Comparison of ENCODE assay signal across 14 cellular contexts in the genomic region with DNA sequence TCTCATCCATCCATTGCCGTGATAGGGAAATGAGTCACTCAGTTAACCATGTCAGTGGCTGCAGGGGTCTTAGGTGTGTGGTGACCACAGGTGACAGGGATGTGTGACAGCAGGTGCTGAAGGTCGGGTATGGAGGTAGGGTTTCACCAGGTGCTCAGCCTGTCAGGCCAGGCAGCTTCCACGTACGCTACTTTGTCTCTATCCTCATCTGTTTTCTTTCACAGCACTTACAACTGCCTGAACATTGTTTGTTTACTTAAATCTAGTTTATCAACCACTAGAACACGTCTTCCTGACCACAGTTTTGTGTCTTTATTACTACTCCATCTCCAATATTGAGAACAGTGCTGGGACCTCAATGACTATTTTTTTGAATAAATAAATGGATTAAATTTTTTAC.
"Had no signal": no experiment of that assay in that cellular context is flagged by ENCODE, and none has a peak within 500 bp of the region (broad histone marks: within the 10 kb centered on the region; RNA-seq: fewer than 3 reads in every experiment).

No MANE protein-coding gene starts in this region.

- H3K36me3 Mint-ChIP-seq: natural killer cell treated with Interleukin-12 subunit alpha and Interleukin-12 subunit beta and Interleukin-15 and Interleukin-18, amount 100 ng/mL, for 72 hours had no signal

- H3K27ac Mint-ChIP-seq: activated B cell treated with CpG ODN at 0.5 μM for 24 hours; activated T-helper 1 cell treated with anti-CD3 and anti-CD28 coated beads, Interleukin-12 subunit alpha, Interleukin-12 subunit beta, Interleukin-2, Interleukin-4 antibody, amounts not matched to agents 30 ng/mL and 10 ng/mL and 1 ng/mL, durations not matched to agents 14 hours and 24 hours and 36 hours; natural killer cell treated with Interleukin-12 subunit alpha and Interleukin-12 subunit beta and Interleukin-15 and Interleukin-18, amount 100 ng/mL, for 72 hours; progenitor cell of endocrine pancreas; T-helper 1 cell treated with Interleukin-12 subunit alpha and Interleukin-12 subunit beta and Interleukin-4 antibody, amounts not matched to agents 30 μg/mL and 1 μg/mL, for 36 hours had no signal

- H3K4me1 Mint-ChIP-seq: activated B cell treated with CpG ODN at 0.5 μM for 24 hours had no signal

- DNase-seq: activated B cell treated with CpG ODN at 0.5 μM for 24 hours; activated CD4-positive, alpha-beta T cell treated with anti-CD3 and anti-CD28 coated beads, Interleukin-2, amount 50 U/mL, for 4 hours; activated naive CD4-positive, alpha-beta T cell treated with Interleukin-2 at 50 U/mL for 16 hours; colonic mucosa; foreskin melanocyte; head of caudate nucleus; nucleus accumbens; right cardiac atrium; trophoblast cell had no signal

- H3K27me3 ChIP-seq: cardiac muscle cell, colonic mucosa had no signal

- H3K4me3 Mint-ChIP-seq: activated B cell treated with CpG ODN at 0.5 μM for 24 hours; activated T-helper 1 cell treated with anti-CD3 and anti-CD28 coated beads, Interleukin-12 subunit alpha, Interleukin-12 subunit beta, Interleukin-2, Interleukin-4 antibody, amounts not matched to agents 30 ng/mL and 10 ng/mL and 1 ng/mL, durations not matched to agents 14 hours and 24 hours and 36 hours; natural killer cell treated with Interleukin-12 subunit alpha and Interleukin-12 subunit beta and Interleukin-15 and Interleukin-18, amount 100 ng/mL, for 72 hours; T-helper 1 cell treated with Interleukin-12 subunit alpha and Interleukin-12 subunit beta and Interleukin-4 antibody, amounts not matched to agents 30 μg/mL and 1 μg/mL, for 36 hours had no signal

- ATAC-seq: natural killer cell treated with Interleukin-12 subunit alpha and Interleukin-12 subunit beta and Interleukin-15 and Interleukin-18, amount 100 ng/mL, for 72 hours; right cardiac atrium had no signal

- H3K9me3 ChIP-seq: colonic mucosa had no signal

- H3K27ac ChIP-seq: cardiac muscle cell, colonic mucosa had no signal

- H3K9me3 Mint-ChIP-seq: activated B cell treated with CpG ODN at 0.5 μM for 24 hours; natural killer cell treated with Interleukin-12 subunit alpha and Interleukin-12 subunit beta and Interleukin-15 and Interleukin-18, amount 100 ng/mL, for 72 hours had no signal
